In genomic region chr5:139271201-139272027, GRCh38 we compare ENCODE assay signal across 12 cellular contexts. TPM values are rescaled to one million over a fixed set of nuclear protein-coding genes. Genes with fewer than 3 reads are reported as not detected.
A peak's percentile ranks its signal among the peaks of the same experiment; 100 is the strongest.
DNase-seq lines count a peak whose midpoint lies in the region; ATAC-seq, FAIRE-seq and TF ChIP-seq lines count a peak whose summit lies in the region.
"Had no signal": no experiment of that assay in that cellular context is flagged by ENCODE, and none has a peak within 500 bp of the region (broad histone marks: within the 10 kb centered on the region; RNA-seq: fewer than 3 reads in every experiment).

No MANE protein-coding gene starts in this region.

- intact Hi-C loops in HepG2 (cut with micrococcal nuclease; ENCODE audit: unreplicated experiment) = no loop called here
- intact Hi-C loops in right lobe of liver (cut with DNase I) = no loop called here
- intact Hi-C loops in upper lobe of right lung (cut with DNase I) = no loop called here

- H3K36me3 ChIP-seq in HepG2 (replicated peaks in 1 of 2; ENCODE audit: control insufficient read depth in 1 of 2, insufficient read depth in 2 of 2, low read length in 2 of 2) (peaks cover 0 to 3% of the 10 kb centered on the region in 2 experiments; a peak in 2 of 5 replicates), right lobe of liver (no peaks in the 10 kb centered on the region), upper lobe of right lung (no peaks in the 10 kb centered on the region)

- CTCF ChIA-PET in HepG2 (lab: Yijun Ruan, JAX; ENCODE audit: low intra/inter-chr PET ratio, low total read pairs) = no interaction called here
- CTCF ChIA-PET in HEK293T (lab: Yijun Ruan, JAX) = interaction anchor here (0.5 to 1.5 kb wide), 3 partner anchors 33 to 692 kb away, joined by 4 to 9 read pairs (median 4); no protein-coding TSS in a partner anchor

- H3K9me3 ChIP-seq in HepG2 (ENCODE audit: low read length) = no peaks in the 10 kb centered on the region
- H3K9me3 ChIP-seq in right lobe of liver = no peaks in the 10 kb centered on the region
- H3K9me3 ChIP-seq in upper lobe of right lung = no peaks in the 10 kb centered on the region

- TF ChIP-seq CTCF in HepG2 (CRISPR knock-in tag; IDR thresholded peaks at IDR 0.05) (no peak), right lobe of liver (IDR thresholded peaks at IDR 0.05) (no peak), fibroblast of mammary gland (conservative IDR thresholded peaks at IDR 0.05; ENCODE audit: control insufficient read depth, insufficient read depth, low read depth, low read length) (no peak), upper lobe of right lung (IDR thresholded peaks at IDR 0.05) (no peak)

- H3K4me2 ChIP-seq in HepG2 (ENCODE audit: low read depth, low read length) = peak overlapping the region; percentile 34

- in situ Hi-C loops in HepG2 (cut with HindIII; ENCODE audit: extremely low pct_ligation_motif_present, low pct_unique_long_range_greater_than_20kb) = loop anchor here (25.0 kb wide), 1 partner anchor 309 kb away; no protein-coding TSS in a partner anchor

- DNase-seq in HepG2 (ENCODE audit: low spot score) (peak; percentile 74), right lobe of liver (no peak), RPMI7951 (ENCODE audit: low read depth) (peak; percentile 86), fibroblast of mammary gland (ENCODE audit: low read depth) (peak; percentile 95), upper lobe of right lung (no peak), NCI-H187 treated with DMSO at 0.1 percent for 48 hours (lab: John Stamatoyannopoulos, UW) (no peak), HEK293T (ENCODE audit: extremely low spot score) (no peak)
- DNase-seq in activated CD4-positive, alpha-beta T cell treated with anti-CD3 and anti-CD28 coated beads, Interleukin-2, amount 50 U/mL, for 1 hour = no peak
- DNase-seq: activated CD4-positive, alpha-beta memory T cell treated with anti-CD3 and anti-CD28 coated beads, Interleukin-2, amount 10 ng/mL, durations not matched to agents 7 days and 5 days; Calu3; stimulated activated CD4-positive, alpha-beta T cell treated with anti-CD3 and anti-CD28 coated beads, Interleukin-4, amount 100 ng/mL, for 4 hours had no signal

- no peak for TF ChIP-seq EP300 in HepG2 (IDR thresholded peaks at IDR 0.05; ENCODE audit: low read depth in 2 of 2, low read length in 2 of 2)
- no peak for TF ChIP-seq EP300 in HepG2 (CRISPR knock-in tag; IDR thresholded peaks at IDR 0.05; ENCODE audit: borderline replicate concordance)

- H3K4me3 ChIP-seq in HepG2 (replicated peaks in 1 of 3; ENCODE audit: insufficient read depth in 1 of 3, low read depth in 2 of 3, low read length in 3 of 3) (no peak overlapping the region), right lobe of liver (no peak overlapping the region), fibroblast of mammary gland (ENCODE audit: control insufficient read depth, low read depth, low read length) (no peak overlapping the region), upper lobe of right lung (no peak overlapping the region)

- peaks cover 34% of the 10 kb centered on the region for H3K79me2 ChIP-seq in HepG2 (ENCODE audit: insufficient read depth, low read length)

- TF ChIP-seq POLR2A in HepG2 (IDR thresholded peaks at IDR 0.05; ENCODE audit: insufficient read depth in 1 of 2, low read depth in 2 of 2, low read length in 2 of 2) (no peak), right lobe of liver (IDR thresholded peaks at IDR 0.05) (no peak)

- H3K4me1 ChIP-seq in HepG2 (ENCODE audit: insufficient read depth, low read length) (peaks cover 64% of the 10 kb centered on the region), right lobe of liver (peaks cover 0 to 28% (median 7%) of the 10 kb centered on the region in 4 donors), upper lobe of right lung (peaks cover 23% of the 10 kb centered on the region)

- H3K27ac ChIP-seq in HepG2 (ENCODE audit: extremely low read length, insufficient read depth, low read length) (peak overlapping the region; percentile 26), right lobe of liver (no peak overlapping the region), upper lobe of right lung (no peak overlapping the region)

- POLR2A ChIA-PET in HepG2 (lab: Yijun Ruan, JAX) = interaction anchor here (3.8 kb wide), 1 partner anchor 22 kb away, joined by 51 read pairs; the partner anchor contains the start of gene MATR3
- POLR2A ChIA-PET in HEK293T (lab: Yijun Ruan, JAX) = interaction anchor here (1.6 to 6.5 kb wide), 3 partner anchors 22 to 73 kb away, joined by 5 to 62 read pairs (median 10); partner anchors contain the start of genes MATR3, PAIP2 and SIL1

- H3K27me3 ChIP-seq in HepG2 (ENCODE audit: control insufficient read depth in 1 of 2, insufficient read depth in 2 of 2, low read length in 2 of 2) (no peaks in the 10 kb centered on the region; a peak in 1 of 5 replicates), right lobe of liver (no peaks in the 10 kb centered on the region), upper lobe of right lung (no peaks in the 10 kb centered on the region)

- WGBS in HepG2 (ENCODE audit: low lambda C conversion rate) = 22% methylated on average over 4 of the region's 4 CpGs
- WGBS in right lobe of liver (ENCODE audit: insufficient coverage, low coverage, low lambda C conversion rate, missing lambda C conversion rate) = 33% methylated on average over 4 of the region's 4 CpGs

- ATAC-seq in HepG2 (no peak), right lobe of liver (no peak), upper lobe of right lung (no peak)

- no peak overlapping the region for H2AFZ ChIP-seq in HepG2 (ENCODE audit: low read length)

- H3K9ac ChIP-seq in HepG2 (ENCODE audit: insufficient read depth, low read depth, low read length) = no peak overlapping the region

- no peak for TF ChIP-seq RAD21 in HepG2 (CRISPR knock-in tag; IDR thresholded peaks at IDR 0.05)

- no peaks in the 10 kb centered on the region; the same call in 1 of the 2 replicates for H4K20me1 ChIP-seq in HepG2 (ENCODE audit: insufficient read depth, low read length)

- no peak for FAIRE-seq in HepG2 (lab: Jason Lieb, UNC)
- FAIRE-seq: colon had no signal

- no TSS peak for BruUV-seq in HepG2 (replicated peaks; lab: Mats Ljungman, UMichigan)

TF ChIP-seq in HepG2, 621 proteins besides CTCF, POLR2A, EP300 and RAD21 (continues in another document):
- TF ChIP-seq NFE2L2 (IDR thresholded peaks at IDR 0.05; ENCODE audit: low read length) (peak; percentile 98), TGIF2 (CRISPR knock-in tag; IDR thresholded peaks at IDR 0.05) (peak; percentile 58; the same call in 1 of the 2 replicates), NFE2 (CRISPR knock-in tag; IDR thresholded peaks at IDR 0.05) (peak; percentile 45), ZNF3 (CRISPR knock-in tag; IDR thresholded peaks at IDR 0.05) (peak; percentile 93), FOSL2 (CRISPR knock-in tag; IDR thresholded peaks at IDR 0.05) (peak; percentile 38)

TF ChIP-seq in HEK293T, 16 proteins besides CTCF, POLR2A, EP300 and RAD21:
- TF ChIP-seq SP1 (IDR thresholded peaks at IDR 0.05) = no peak
- TF ChIP-seq NFRKB (IDR thresholded peaks at IDR 0.05) = no peak
- TF ChIP-seq FOXK2 (IDR thresholded peaks at IDR 0.05) = no peak
- no peak for TF ChIP-seq LEF1 (IDR thresholded peaks at IDR 0.05; ENCODE audit: borderline replicate concordance)
- no peak for TF ChIP-seq BHLHE40 (IDR thresholded peaks at IDR 0.05; ENCODE audit: borderline replicate concordance)
- TF ChIP-seq PKNOX1 (IDR thresholded peaks at IDR 0.05) = no peak

RNA-seq across cellular contexts. Expression of gene MATR3, which starts 22.1 kb away (rescaled TPM):
- 341 and 484 TPM in 2 replicates for total RNA-seq in HepG2 (2016; rRNA removed; fragmentation: Illumina TruSeq; extraction: Trizol)
- 17.2 and 21.9 TPM in 2 replicates for total RNA-seq in HepG2 (2016; cell fraction: cytosol; rRNA removed; fragmentation: Illumina TruSeq; extraction: Trizol; ENCODE audit: low read depth)
- total RNA-seq in HepG2 (2016; cell fraction: insoluble cytoplasmic fraction; rRNA removed; fragmentation: Illumina TruSeq; extraction: Trizol) = 343 and 482 TPM in 2 replicates
- total RNA-seq in HepG2 (2016; cell fraction: membrane; rRNA removed; fragmentation: Illumina TruSeq; extraction: Trizol) = 53.9 and 61.4 TPM in 2 replicates
- 279 and 286 TPM in 2 replicates for total RNA-seq in HepG2 (2016; cell fraction: nucleus; rRNA removed; fragmentation: Illumina TruSeq; extraction: Trizol)
- 84.6 and 94.2 TPM in 2 replicates for polyA plus RNA-seq in HepG2 (2011; rRNA removed)
- 43.6 and 60.1 TPM in 2 replicates for polyA plus RNA-seq in HepG2 (2011; cell fraction: cytosol; rRNA removed)
- polyA plus RNA-seq in HepG2 (2011; cell fraction: nucleus; rRNA removed) = 57.4 and 62.8 TPM in 2 replicates
- polyA plus RNA-seq in HepG2 (2012) = 171 and 221 TPM in 2 replicates
- 12.4 and 12.5 TPM in 2 replicates for polyA plus RNA-seq in HepG2 (2016; cell fraction: cytosol; fragmentation: Illumina TruSeq; extraction: Trizol; ENCODE audit: low read depth)
- polyA plus RNA-seq in HepG2 (2016; cell fraction: insoluble cytoplasmic fraction; fragmentation: Illumina TruSeq; extraction: Trizol; ENCODE audit: low read depth) = 426 and 447 TPM in 2 replicates
- 40.1 and 45.7 TPM in 2 replicates for polyA plus RNA-seq in HepG2 (2016; cell fraction: membrane; fragmentation: Illumina TruSeq; extraction: Trizol; ENCODE audit: low read depth)
- 274 and 295 TPM in 2 replicates for polyA plus RNA-seq in HepG2 (2016; cell fraction: nucleus; fragmentation: Illumina TruSeq; extraction: Trizol; ENCODE audit: insufficient read depth, low read depth)
- 165 and 278 TPM in 2 replicates for polyA minus RNA-seq in HepG2 (2011; rRNA and poly(A)+ RNA removed; ENCODE audit: low replicate concordance)
- 117 and 119 TPM in 2 replicates for polyA minus RNA-seq in HepG2 (2011; cell fraction: cytosol; rRNA and poly(A)+ RNA removed)
- polyA minus RNA-seq in HepG2 (2011; cell fraction: nucleus; rRNA and poly(A)+ RNA removed) = 253 and 268 TPM in 2 replicates
- 10 to 100 TPM; 43.5 to 73.8 (median 65.3) TPM for total RNA-seq in right lobe of liver
- 209 and 241 TPM in 2 replicates for total RNA-seq in RPMI7951 (2014; rRNA removed; shearing (Covaris generic))
- total RNA-seq in upper lobe of right lung = 197 TPM

Comparison
In these comparisons a context has a peak if more than half of its experiments do, and no peak if none do; other contexts are left out.
1. DNase-seq: peak in HepG2 (single experiment), RPMI7951 (single experiment) and fibroblast of mammary gland (single experiment); none in right lobe of liver (0 of 3), activated CD4-positive, alpha-beta T cell treated with anti-CD3 and anti-CD28 coated beads, Interleukin-2, amount 50 U/mL, for 1 hour (single experiment), upper lobe of right lung (single experiment), NCI-H187 treated with DMSO at 0.1 percent for 48 hours (single experiment) and HEK293T (single experiment).